In genomic region chr1:211632808-211633522, GRCh38 we compare ENCODE assay signal across 9 cellular contexts. TPM values are rescaled to one million over a fixed set of nuclear protein-coding genes. Genes with fewer than 3 reads are reported as not detected.
DNase-seq lines count a peak whose midpoint lies in the region; ATAC-seq and TF ChIP-seq lines count a peak whose summit lies in the region.
"Had no signal": no experiment of that assay in that cellular context is flagged by ENCODE, and none has a peak within 500 bp of the region (broad histone marks: within the 10 kb centered on the region; RNA-seq: fewer than 3 reads in every experiment).

No MANE protein-coding gene starts in this region.

- H3K9me3 Mint-ChIP-seq in stimulated activated naive B cell treated with anti-CD40 and anti-IgM and Interleukin-4, amounts not matched to agents 10 μg/mL and 1 μg/mL and 100 μg/mL, for 72 hours: no peaks in the 10 kb centered on the region
- H3K9me3 Mint-ChIP-seq in T-helper 2 cell treated with Interferon-gamma antibody and Interleukin-4, amounts not matched to agents 5 μg/mL and 100 μg/mL, for 36 hours: no peaks in the 10 kb centered on the region

- H3K4me3 ChIP-seq in HEK293 (ENCODE audit: low read depth, low read length) (no peak overlapping the region), hepatocyte (no peak overlapping the region)

- H3K4me1 ChIP-seq in HEK293 (ENCODE audit: control insufficient read depth, insufficient read depth, low read length) (peaks cover 8% of the 10 kb centered on the region), hepatocyte (ENCODE audit: insufficient read depth) (peaks cover 23% of the 10 kb centered on the region)

- CTCF ChIA-PET in HEK293 (lab: Yijun Ruan, JAX): interaction anchor here (0.6 to 1.3 kb wide), 4 partner anchors 8 to 52 kb away, joined by 3 to 4 read pairs (median 3); no protein-coding TSS in a partner anchor

- no peak overlapping the region for H3K27ac Mint-ChIP-seq in stimulated activated naive B cell treated with anti-CD40 and anti-IgM and Interleukin-4, amounts not matched to agents 10 μg/mL and 1 μg/mL and 100 μg/mL, for 72 hours
- H3K27ac Mint-ChIP-seq in T-helper 2 cell treated with Interferon-gamma antibody and Interleukin-4, amounts not matched to agents 5 μg/mL and 100 μg/mL, for 36 hours: no peak overlapping the region

- H3K4me1 Mint-ChIP-seq in stimulated activated naive B cell treated with anti-CD40 and anti-IgM and Interleukin-4, amounts not matched to agents 10 μg/mL and 1 μg/mL and 100 μg/mL, for 72 hours: peaks cover 5 to 19% of the 10 kb centered on the region in 2 donors
- peaks cover 4% of the 10 kb centered on the region for H3K4me1 Mint-ChIP-seq in T-helper 2 cell treated with Interferon-gamma antibody and Interleukin-4, amounts not matched to agents 5 μg/mL and 100 μg/mL, for 36 hours (ENCODE audit: low read depth)

- H4K20me1 ChIP-seq in hepatocyte (ENCODE audit: insufficient read depth, poor library complexity, severe bottlenecking): no peaks in the 10 kb centered on the region

- H3K36me3 ChIP-seq in HEK293 (ENCODE audit: control insufficient read depth in 2 of 2, insufficient read depth in 1 of 2, low read length in 2 of 2) (no peaks in the 10 kb centered on the region), hepatocyte (replicated peaks; ENCODE audit: insufficient read depth, low read depth) (no peaks in the 10 kb centered on the region)

- peak; percentile 41 to 50 for ATAC-seq in stimulated activated naive B cell treated with anti-CD40 and anti-IgM and Interleukin-4, amounts not matched to agents 10 μg/mL and 1 μg/mL and 100 μg/mL, for 72 hours (replicated peaks)
- ATAC-seq in HG03342 (IDR thresholded peaks at IDR 0.05; ENCODE audit: unreplicated experiment): no peak

- no peaks in the 10 kb centered on the region for H3K27me3 ChIP-seq in hepatocyte

- H3K9me3 ChIP-seq in HEK293 (ENCODE audit: control insufficient read depth, insufficient read depth, low read depth, low read length): no peaks in the 10 kb centered on the region
- no peaks in the 10 kb centered on the region for H3K9me3 ChIP-seq in hepatocyte (ENCODE audit: low read depth)

- no peaks in the 10 kb centered on the region for H3K36me3 Mint-ChIP-seq in stimulated activated naive B cell treated with anti-CD40 and anti-IgM and Interleukin-4, amounts not matched to agents 10 μg/mL and 1 μg/mL and 100 μg/mL, for 72 hours
- no peaks in the 10 kb centered on the region for H3K36me3 Mint-ChIP-seq in T-helper 2 cell treated with Interferon-gamma antibody and Interleukin-4, amounts not matched to agents 5 μg/mL and 100 μg/mL, for 36 hours (ENCODE audit: low read depth)

- DNase-seq in hepatocyte (ENCODE audit: low spot score) (no peak), SKM-1 treated with dmso at 0.1 percent for 144 hours (lab: John Stamatoyannopoulos, UW; ENCODE audit: unreplicated experiment) (no peak)
- DNase-seq in stimulated activated naive B cell treated with anti-CD40 and anti-IgM and Interleukin-4, amounts not matched to agents 10 μg/mL and 1 μg/mL and 100 μg/mL, for 72 hours: no peak
- DNase-seq in activated CD4-positive, alpha-beta T cell treated with anti-CD3 and anti-CD28 coated beads for 1 hour: no peak
- no peak for DNase-seq in T-helper 2 cell treated with Interferon-gamma antibody and Interleukin-4, amounts not matched to agents 5 μg/mL and 100 μg/mL, for 36 hours (ENCODE audit: low spot score)
- DNase-seq: activated naive CD4-positive, alpha-beta T cell treated with anti-CD3 and anti-CD28 coated beads, Interleukin-2, amount 50 U/mL, for 16 hours had no signal

- H3K27me3 Mint-ChIP-seq in stimulated activated naive B cell treated with anti-CD40 and anti-IgM and Interleukin-4, amounts not matched to agents 10 μg/mL and 1 μg/mL and 100 μg/mL, for 72 hours: peaks cover 20 to 29% of the 10 kb centered on the region in 2 donors
- H3K27me3 Mint-ChIP-seq in T-helper 2 cell treated with Interferon-gamma antibody and Interleukin-4, amounts not matched to agents 5 μg/mL and 100 μg/mL, for 36 hours (ENCODE audit: low read depth): peaks cover 8% of the 10 kb centered on the region

- H2AFZ ChIP-seq in hepatocyte: no peak overlapping the region

- H3K4me2 ChIP-seq in hepatocyte: no peak overlapping the region

- 78% methylated on average over 13 of the region's 13 CpGs for WGBS in hepatocyte (ENCODE audit: low lambda C conversion rate, missing lambda C conversion rate)

- H3K27ac ChIP-seq in HEK293 (ENCODE audit: extremely low read depth, low read depth, low read length): no peak overlapping the region
- H3K27ac ChIP-seq in VCaP: peak overlapping the region; percentile 82
- H3K27ac ChIP-seq in hepatocyte: peak overlapping the region; percentile 34

- H3K79me2 ChIP-seq in hepatocyte: no peaks in the 10 kb centered on the region

- no peak overlapping the region for H3K4me3 Mint-ChIP-seq in stimulated activated naive B cell treated with anti-CD40 and anti-IgM and Interleukin-4, amounts not matched to agents 10 μg/mL and 1 μg/mL and 100 μg/mL, for 72 hours
- no peak overlapping the region for H3K4me3 Mint-ChIP-seq in T-helper 2 cell treated with Interferon-gamma antibody and Interleukin-4, amounts not matched to agents 5 μg/mL and 100 μg/mL, for 36 hours

- POLR2A ChIA-PET in HEK293 (lab: Yijun Ruan, JAX): interaction anchor here (0.6 kb wide), 1 partner anchor 10 kb away, joined by 3 read pairs; no protein-coding TSS in a partner anchor

- no peak for TF ChIP-seq CTCF in HEK293 (tag by site-specific recombination; IDR thresholded peaks at IDR 0.05)
- TF ChIP-seq CTCF in VCaP (conservative IDR thresholded peaks at IDR 0.05): no peak
- no peak for TF ChIP-seq CTCF in hepatocyte (IDR thresholded peaks at IDR 0.05; ENCODE audit: poor library complexity)

- no peaks in the 10 kb centered on the region for H3K9me2 ChIP-seq in hepatocyte (replicated peaks; ENCODE audit: insufficient read depth)

TF ChIP-seq in HEK293, 187 proteins besides CTCF, POLR2A, EP300 and RAD21:
- TF ChIP-seq, protein P1, sequence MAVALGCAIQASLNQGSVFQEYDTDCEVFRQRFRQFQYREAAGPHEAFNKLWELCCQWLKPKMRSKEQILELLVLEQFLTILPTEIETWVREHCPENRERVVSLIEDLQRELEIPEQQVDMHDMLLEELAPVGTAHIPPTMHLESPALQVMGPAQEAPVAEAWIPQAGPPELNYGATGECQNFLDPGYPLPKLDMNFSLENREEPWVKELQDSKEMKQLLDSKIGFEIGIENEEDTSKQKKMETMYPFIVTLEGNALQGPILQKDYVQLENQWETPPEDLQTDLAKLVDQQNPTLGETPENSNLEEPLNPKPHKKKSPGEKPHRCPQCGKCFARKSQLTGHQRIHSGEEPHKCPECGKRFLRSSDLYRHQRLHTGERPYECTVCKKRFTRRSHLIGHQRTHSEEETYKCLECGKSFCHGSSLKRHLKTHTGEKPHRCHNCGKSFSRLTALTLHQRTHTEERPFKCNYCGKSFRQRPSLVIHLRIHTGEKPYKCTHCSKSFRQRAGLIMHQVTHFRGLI (tag by site-specific recombination; IDR thresholded peaks at IDR 0.05): peak; percentile 87
- TF ChIP-seq ZNF311 (tag by site-specific recombination; IDR thresholded peaks at IDR 0.05; ENCODE audit: borderline replicate concordance) (no peak), TRIM28 (IDR thresholded peaks at IDR 0.05; ENCODE audit: borderline replicate concordance, low read length) (no peak)
TF ChIP-seq in HEK293: peak in this region for 1.

RNA-seq across cellular contexts. Expression of gene NEK2, which starts 42.5 kb away (rescaled TPM):
- 7.1 and 10.6 TPM in 2 replicates for total RNA-seq in hepatocyte
- polyA plus RNA-seq in hepatocyte: 4.9 and 5.3 TPM in 2 replicates

RNA-seq across cellular contexts. Expression of gene SLC30A1, which starts 54.0 kb away (rescaled TPM):
- total RNA-seq in hepatocyte: 84.7 and 87.2 TPM in 2 replicates
- 23.1 and 31.3 TPM in 2 replicates for polyA plus RNA-seq in hepatocyte
